ENCODE assay signal across 8 cellular contexts in genomic region chr11:107840120-107840479, GRCh38. TPM values are rescaled to one million over a fixed set of nuclear protein-coding genes. Genes with fewer than 3 reads are reported as not detected.
DNase-seq lines count a peak whose midpoint lies in the region; ATAC-seq and TF ChIP-seq lines count a peak whose summit lies in the region.

No MANE protein-coding gene starts in this region.

- H3K4me1 Mint-ChIP-seq in CD4-positive, alpha-beta memory T cell: peaks cover 16 to 28% (median 21%) of the 10 kb centered on the region in 4 donors
- peaks cover 16% of the 10 kb centered on the region for H3K4me1 Mint-ChIP-seq in nephron progenitor cell

- peaks cover 16% of the 10 kb centered on the region for H3K4me1 ChIP-seq in CD4-positive, alpha-beta memory T cell (ENCODE audit: insufficient read depth, low read length)
- peaks cover 0 to 19% (median 15%) of the 10 kb centered on the region in 5 donors for H3K4me1 ChIP-seq in subcutaneous abdominal adipose tissue (ENCODE audit: control insufficient read depth in 5 of 5, insufficient read depth in 5 of 5, low read length in 5 of 5)

- H3K36me3 ChIP-seq in CD4-positive, alpha-beta memory T cell (ENCODE audit: insufficient read depth, low read length): no peaks in the 10 kb centered on the region
- H3K36me3 ChIP-seq in subcutaneous abdominal adipose tissue (ENCODE audit: control insufficient read depth in 5 of 5, insufficient read depth in 5 of 5, low read length in 5 of 5): no peaks in the 10 kb centered on the region

- intact Hi-C loops in CD4-positive, alpha-beta memory T cell (cut with micrococcal nuclease): loop anchor here (1.0 kb wide), 1 partner anchor 18 kb away; the partner anchor contains the start of gene SLC35F2

- H3K36me3 Mint-ChIP-seq in CD4-positive, alpha-beta memory T cell: peaks cover 0 to 3% of the 10 kb centered on the region in 2 donors
- H3K36me3 Mint-ChIP-seq in nephron progenitor cell (ENCODE audit: low read depth): no peaks in the 10 kb centered on the region

- TF ChIP-seq CTCF in nephron progenitor cell (IDR thresholded peaks at IDR 0.05): no peak

- H3K4me3 Mint-ChIP-seq in CD4-positive, alpha-beta memory T cell: peak overlapping the region in 6 of 8 donors; percentile 54 to 92 (median 83)
- H3K4me3 Mint-ChIP-seq in nephron progenitor cell: no peak overlapping the region

- H3K27me3 Mint-ChIP-seq in CD4-positive, alpha-beta memory T cell: no peaks in the 10 kb centered on the region
- peaks cover 4% of the 10 kb centered on the region for H3K27me3 Mint-ChIP-seq in nephron progenitor cell (ENCODE audit: low read depth, poor library complexity)

- no peaks in the 10 kb centered on the region for H3K9me3 Mint-ChIP-seq in CD4-positive, alpha-beta memory T cell
- no peaks in the 10 kb centered on the region for H3K9me3 Mint-ChIP-seq in nephron progenitor cell

- ATAC-seq in GM21447 (IDR thresholded peaks at IDR 0.05; ENCODE audit: unreplicated experiment): peak; percentile 14
- peak; percentile 72 for ATAC-seq in esophagus mucosa

- no peaks in the 10 kb centered on the region for H3K27me3 ChIP-seq in CD4-positive, alpha-beta memory T cell (ENCODE audit: insufficient read depth, low read length)
- no peaks in the 10 kb centered on the region for H3K27me3 ChIP-seq in subcutaneous abdominal adipose tissue (ENCODE audit: control insufficient read depth in 5 of 5, insufficient read depth in 4 of 5, low read length in 5 of 5)

- peak overlapping the region; percentile 32 for H3K27ac ChIP-seq in CD4-positive, alpha-beta memory T cell (ENCODE audit: low read depth, low read length)
- H3K27ac ChIP-seq in subcutaneous abdominal adipose tissue (ENCODE audit: low read depth, low read length): peak overlapping the region; percentile 32

- CTCF ChIA-PET in CD4-positive, alpha-beta memory T cell (lab: Charles Lee; ENCODE audit: partially characterized antibody): interaction anchor here (1.3 kb wide), 1 partner anchor 43 kb away, joined by 4 read pairs; no protein-coding TSS in a partner anchor

- POLR2A ChIA-PET in CD4-positive, alpha-beta memory T cell (lab: Charles Lee; ENCODE audit: partially characterized antibody): interaction anchor here (1.0 to 1.5 kb wide), 3 partner anchors 13 to 382 kb away, joined by 3 to 4 read pairs (median 3); partner anchors contain the start of gene CWF19L2

- H3K9me3 ChIP-seq in CD4-positive, alpha-beta memory T cell (ENCODE audit: control insufficient read depth in 1 of 2, low read length in 2 of 2): no peaks in the 10 kb centered on the region
- H3K9me3 ChIP-seq in subcutaneous abdominal adipose tissue (ENCODE audit: control insufficient read depth in 5 of 5, low read length in 5 of 5): no peaks in the 10 kb centered on the region

- peak overlapping the region in 2 of 5 donors; percentile 26 to 62 for H3K9ac ChIP-seq in subcutaneous abdominal adipose tissue (ENCODE audit: low read length in 5 of 5)

- peak overlapping the region in 6 of 7 donors; percentile 43 to 93 (median 76) for H3K27ac Mint-ChIP-seq in CD4-positive, alpha-beta memory T cell
- no peak overlapping the region for H3K27ac Mint-ChIP-seq in nephron progenitor cell

- H3K4me3 ChIP-seq in CD4-positive, alpha-beta memory T cell (ENCODE audit: low read length in 2 of 2): peak overlapping the region in 1 of 2 donors; percentile 17
- peak overlapping the region in 3 of 5 donors; percentile 33 to 53 (median 44) for H3K4me3 ChIP-seq in subcutaneous abdominal adipose tissue (ENCODE audit: low read depth in 1 of 5, low read length in 5 of 5)

- no peak for DNase-seq in CD4-positive, alpha-beta memory T cell
- DNase-seq in NCI-H226 (peak; percentile 78), SK-N-DZ (ENCODE audit: low spot score) (no peak), nephron progenitor cell (no peak)
- no peak for DNase-seq in stimulated activated CD4-positive, alpha-beta T cell treated with anti-CD3 and anti-CD28 coated beads, Interleukin-4, amount 100 ng/mL, for 24 hours

RNA-seq across cellular contexts. Expression of gene SLC35F2, which starts 18.5 kb away (rescaled TPM):
- 1 to 10 TPM; 6.5 to 7.9 TPM for total RNA-seq in CD4-positive, alpha-beta memory T cell
- 10 to 100 TPM in 1 of 2 donors, 1 to 10 TPM in 1; 5.9 to 11.9 TPM for polyA plus RNA-seq in CD4-positive, alpha-beta memory T cell
- 14.7 TPM for total RNA-seq in esophagus mucosa
- polyA plus RNA-seq in SK-N-DZ (2014; cell fraction: cytosol; rRNA removed): 7.1 and 13.9 TPM in 2 replicates
- 3.0 and 9.4 TPM in 2 replicates for polyA plus RNA-seq in SK-N-DZ (2014; cell fraction: nucleus; rRNA removed)
